2 cellular contexts compared by ENCODE assay signal in genomic region chr19:34502582-34503545, GRCh38.
TF ChIP-seq lines count a peak whose summit lies in the region.

No MANE protein-coding gene starts in this region.

TF ChIP-seq in GM23338, 12 proteins besides CTCF, POLR2A, EP300 and RAD21:
- TF ChIP-seq EZH2phosphoT487 (IDR thresholded peaks at IDR 0.05; ENCODE audit: unreplicated experiment) (no peak), JUNB (IDR thresholded peaks at IDR 0.05; ENCODE audit: unreplicated experiment) (no peak), POLR2AphosphoS5 (IDR thresholded peaks at IDR 0.05; ENCODE audit: low read depth) (no peak)
- TF ChIP-seq, protein P1, sequence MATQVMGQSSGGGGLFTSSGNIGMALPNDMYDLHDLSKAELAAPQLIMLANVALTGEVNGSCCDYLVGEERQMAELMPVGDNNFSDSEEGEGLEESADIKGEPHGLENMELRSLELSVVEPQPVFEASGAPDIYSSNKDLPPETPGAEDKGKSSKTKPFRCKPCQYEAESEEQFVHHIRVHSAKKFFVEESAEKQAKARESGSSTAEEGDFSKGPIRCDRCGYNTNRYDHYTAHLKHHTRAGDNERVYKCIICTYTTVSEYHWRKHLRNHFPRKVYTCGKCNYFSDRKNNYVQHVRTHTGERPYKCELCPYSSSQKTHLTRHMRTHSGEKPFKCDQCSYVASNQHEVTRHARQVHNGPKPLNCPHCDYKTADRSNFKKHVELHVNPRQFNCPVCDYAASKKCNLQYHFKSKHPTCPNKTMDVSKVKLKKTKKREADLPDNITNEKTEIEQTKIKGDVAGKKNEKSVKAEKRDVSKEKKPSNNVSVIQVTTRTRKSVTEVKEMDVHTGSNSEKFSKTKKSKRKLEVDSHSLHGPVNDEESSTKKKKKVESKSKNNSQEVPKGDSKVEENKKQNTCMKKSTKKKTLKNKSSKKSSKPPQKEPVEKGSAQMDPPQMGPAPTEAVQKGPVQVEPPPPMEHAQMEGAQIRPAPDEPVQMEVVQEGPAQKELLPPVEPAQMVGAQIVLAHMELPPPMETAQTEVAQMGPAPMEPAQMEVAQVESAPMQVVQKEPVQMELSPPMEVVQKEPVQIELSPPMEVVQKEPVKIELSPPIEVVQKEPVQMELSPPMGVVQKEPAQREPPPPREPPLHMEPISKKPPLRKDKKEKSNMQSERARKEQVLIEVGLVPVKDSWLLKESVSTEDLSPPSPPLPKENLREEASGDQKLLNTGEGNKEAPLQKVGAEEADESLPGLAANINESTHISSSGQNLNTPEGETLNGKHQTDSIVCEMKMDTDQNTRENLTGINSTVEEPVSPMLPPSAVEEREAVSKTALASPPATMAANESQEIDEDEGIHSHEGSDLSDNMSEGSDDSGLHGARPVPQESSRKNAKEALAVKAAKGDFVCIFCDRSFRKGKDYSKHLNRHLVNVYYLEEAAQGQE (IDR thresholded peaks at IDR 0.05; ENCODE audit: unreplicated experiment): no peak

TF ChIP-seq in H1, 55 proteins besides CTCF, POLR2A, EP300 and RAD21:
- TF ChIP-seq HDAC6 (IDR thresholded peaks at IDR 0.05; ENCODE audit: low read depth, low read length) (no peak), SP4 (IDR thresholded peaks at IDR 0.05; ENCODE audit: low read length) (no peak), YY1 (IDR thresholded peaks at IDR 0.05; ENCODE audit: low read depth, low read length) (no peak), GABPA (IDR thresholded peaks at IDR 0.05; ENCODE audit: borderline replicate concordance, insufficient read depth, low read length) (no peak), ATF3 (IDR thresholded peaks at IDR 0.05; ENCODE audit: insufficient read depth, low read depth, low read length) (no peak), RBBP5 (IDR thresholded peaks at IDR 0.05; ENCODE audit: borderline replicate concordance, low read depth, low read length) (no peak), BCL11A (IDR thresholded peaks at IDR 0.05; ENCODE audit: low read depth in 2 of 2, low read length in 2 of 2) (no peak), POLR2AphosphoS5 (IDR thresholded peaks at IDR 0.05; ENCODE audit: low read depth, low read length) (no peak), CHD1 (IDR thresholded peaks at IDR 0.05; ENCODE audit: low read depth, low read length) (no peak), SAP30 (IDR thresholded peaks at IDR 0.05; ENCODE audit: insufficient read depth, insufficient replicate concordance, low read length) (no peak), SIN3A (conservative IDR thresholded peaks at IDR 0.05 in 1 of 2, IDR thresholded peaks at IDR 0.05 in 1 of 2; ENCODE audit: low read depth in 1 of 2, low read length in 2 of 2) (no peak), TAF1 (IDR thresholded peaks at IDR 0.05; ENCODE audit: low read depth, low read length) (no peak), CREB1 (IDR thresholded peaks at IDR 0.05) (no peak)
- TF ChIP-seq, protein P2, sequence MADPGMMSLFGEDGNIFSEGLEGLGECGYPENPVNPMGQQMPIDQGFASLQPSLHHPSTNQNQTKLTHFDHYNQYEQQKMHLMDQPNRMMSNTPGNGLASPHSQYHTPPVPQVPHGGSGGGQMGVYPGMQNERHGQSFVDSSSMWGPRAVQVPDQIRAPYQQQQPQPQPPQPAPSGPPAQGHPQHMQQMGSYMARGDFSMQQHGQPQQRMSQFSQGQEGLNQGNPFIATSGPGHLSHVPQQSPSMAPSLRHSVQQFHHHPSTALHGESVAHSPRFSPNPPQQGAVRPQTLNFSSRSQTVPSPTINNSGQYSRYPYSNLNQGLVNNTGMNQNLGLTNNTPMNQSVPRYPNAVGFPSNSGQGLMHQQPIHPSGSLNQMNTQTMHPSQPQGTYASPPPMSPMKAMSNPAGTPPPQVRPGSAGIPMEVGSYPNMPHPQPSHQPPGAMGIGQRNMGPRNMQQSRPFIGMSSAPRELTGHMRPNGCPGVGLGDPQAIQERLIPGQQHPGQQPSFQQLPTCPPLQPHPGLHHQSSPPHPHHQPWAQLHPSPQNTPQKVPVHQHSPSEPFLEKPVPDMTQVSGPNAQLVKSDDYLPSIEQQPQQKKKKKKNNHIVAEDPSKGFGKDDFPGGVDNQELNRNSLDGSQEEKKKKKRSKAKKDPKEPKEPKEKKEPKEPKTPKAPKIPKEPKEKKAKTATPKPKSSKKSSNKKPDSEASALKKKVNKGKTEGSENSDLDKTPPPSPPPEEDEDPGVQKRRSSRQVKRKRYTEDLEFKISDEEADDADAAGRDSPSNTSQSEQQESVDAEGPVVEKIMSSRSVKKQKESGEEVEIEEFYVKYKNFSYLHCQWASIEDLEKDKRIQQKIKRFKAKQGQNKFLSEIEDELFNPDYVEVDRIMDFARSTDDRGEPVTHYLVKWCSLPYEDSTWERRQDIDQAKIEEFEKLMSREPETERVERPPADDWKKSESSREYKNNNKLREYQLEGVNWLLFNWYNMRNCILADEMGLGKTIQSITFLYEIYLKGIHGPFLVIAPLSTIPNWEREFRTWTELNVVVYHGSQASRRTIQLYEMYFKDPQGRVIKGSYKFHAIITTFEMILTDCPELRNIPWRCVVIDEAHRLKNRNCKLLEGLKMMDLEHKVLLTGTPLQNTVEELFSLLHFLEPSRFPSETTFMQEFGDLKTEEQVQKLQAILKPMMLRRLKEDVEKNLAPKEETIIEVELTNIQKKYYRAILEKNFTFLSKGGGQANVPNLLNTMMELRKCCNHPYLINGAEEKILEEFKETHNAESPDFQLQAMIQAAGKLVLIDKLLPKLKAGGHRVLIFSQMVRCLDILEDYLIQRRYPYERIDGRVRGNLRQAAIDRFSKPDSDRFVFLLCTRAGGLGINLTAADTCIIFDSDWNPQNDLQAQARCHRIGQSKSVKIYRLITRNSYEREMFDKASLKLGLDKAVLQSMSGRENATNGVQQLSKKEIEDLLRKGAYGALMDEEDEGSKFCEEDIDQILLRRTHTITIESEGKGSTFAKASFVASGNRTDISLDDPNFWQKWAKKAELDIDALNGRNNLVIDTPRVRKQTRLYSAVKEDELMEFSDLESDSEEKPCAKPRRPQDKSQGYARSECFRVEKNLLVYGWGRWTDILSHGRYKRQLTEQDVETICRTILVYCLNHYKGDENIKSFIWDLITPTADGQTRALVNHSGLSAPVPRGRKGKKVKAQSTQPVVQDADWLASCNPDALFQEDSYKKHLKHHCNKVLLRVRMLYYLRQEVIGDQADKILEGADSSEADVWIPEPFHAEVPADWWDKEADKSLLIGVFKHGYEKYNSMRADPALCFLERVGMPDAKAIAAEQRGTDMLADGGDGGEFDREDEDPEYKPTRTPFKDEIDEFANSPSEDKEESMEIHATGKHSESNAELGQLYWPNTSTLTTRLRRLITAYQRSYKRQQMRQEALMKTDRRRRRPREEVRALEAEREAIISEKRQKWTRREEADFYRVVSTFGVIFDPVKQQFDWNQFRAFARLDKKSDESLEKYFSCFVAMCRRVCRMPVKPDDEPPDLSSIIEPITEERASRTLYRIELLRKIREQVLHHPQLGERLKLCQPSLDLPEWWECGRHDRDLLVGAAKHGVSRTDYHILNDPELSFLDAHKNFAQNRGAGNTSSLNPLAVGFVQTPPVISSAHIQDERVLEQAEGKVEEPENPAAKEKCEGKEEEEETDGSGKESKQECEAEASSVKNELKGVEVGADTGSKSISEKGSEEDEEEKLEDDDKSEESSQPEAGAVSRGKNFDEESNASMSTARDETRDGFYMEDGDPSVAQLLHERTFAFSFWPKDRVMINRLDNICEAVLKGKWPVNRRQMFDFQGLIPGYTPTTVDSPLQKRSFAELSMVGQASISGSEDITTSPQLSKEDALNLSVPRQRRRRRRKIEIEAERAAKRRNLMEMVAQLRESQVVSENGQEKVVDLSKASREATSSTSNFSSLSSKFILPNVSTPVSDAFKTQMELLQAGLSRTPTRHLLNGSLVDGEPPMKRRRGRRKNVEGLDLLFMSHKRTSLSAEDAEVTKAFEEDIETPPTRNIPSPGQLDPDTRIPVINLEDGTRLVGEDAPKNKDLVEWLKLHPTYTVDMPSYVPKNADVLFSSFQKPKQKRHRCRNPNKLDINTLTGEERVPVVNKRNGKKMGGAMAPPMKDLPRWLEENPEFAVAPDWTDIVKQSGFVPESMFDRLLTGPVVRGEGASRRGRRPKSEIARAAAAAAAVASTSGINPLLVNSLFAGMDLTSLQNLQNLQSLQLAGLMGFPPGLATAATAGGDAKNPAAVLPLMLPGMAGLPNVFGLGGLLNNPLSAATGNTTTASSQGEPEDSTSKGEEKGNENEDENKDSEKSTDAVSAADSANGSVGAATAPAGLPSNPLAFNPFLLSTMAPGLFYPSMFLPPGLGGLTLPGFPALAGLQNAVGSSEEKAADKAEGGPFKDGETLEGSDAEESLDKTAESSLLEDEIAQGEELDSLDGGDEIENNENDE (IDR thresholded peaks at IDR 0.05; ENCODE audit: insufficient replicate concordance, low read length): no peak
TF ChIP-seq in H1: peak in this region for 0.
